In the genomic region with DNA sequence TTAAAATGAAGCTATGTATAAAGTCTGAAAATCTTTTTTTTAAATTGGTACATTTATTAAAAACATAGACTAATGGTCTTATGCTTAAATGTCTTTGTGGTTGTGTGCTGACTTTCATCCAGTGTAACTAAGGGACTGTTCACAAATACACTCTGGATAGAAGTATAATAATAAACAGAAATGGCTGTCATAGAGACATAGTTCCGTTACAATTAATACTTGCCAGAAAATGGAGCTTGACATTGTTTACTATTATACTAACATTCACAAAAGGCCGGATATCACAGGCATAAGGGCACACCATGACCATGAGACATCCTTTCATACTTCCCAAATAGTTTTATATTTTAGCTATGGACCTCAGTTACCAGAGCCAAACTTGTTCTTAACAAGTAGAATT, we compare ENCODE assay signal across 6 cellular contexts.
"Had no signal": no experiment of that assay in that cellular context is flagged by ENCODE, and none has a peak within 500 bp of the region (broad histone marks: within the 10 kb centered on the region; RNA-seq: fewer than 3 reads in every experiment).

No MANE protein-coding gene starts in this region.

- FAIRE-seq: GM12878, GM12891, GM18507, GM19239 had no signal

- ATAC-seq: GM12878 had no signal

- DNase-seq: GDM1, GF-D8 had no signal

- H3K4me3 ChIP-seq: GM12878 had no signal
